16 cellular contexts compared by ENCODE assay signal in the genomic region with DNA sequence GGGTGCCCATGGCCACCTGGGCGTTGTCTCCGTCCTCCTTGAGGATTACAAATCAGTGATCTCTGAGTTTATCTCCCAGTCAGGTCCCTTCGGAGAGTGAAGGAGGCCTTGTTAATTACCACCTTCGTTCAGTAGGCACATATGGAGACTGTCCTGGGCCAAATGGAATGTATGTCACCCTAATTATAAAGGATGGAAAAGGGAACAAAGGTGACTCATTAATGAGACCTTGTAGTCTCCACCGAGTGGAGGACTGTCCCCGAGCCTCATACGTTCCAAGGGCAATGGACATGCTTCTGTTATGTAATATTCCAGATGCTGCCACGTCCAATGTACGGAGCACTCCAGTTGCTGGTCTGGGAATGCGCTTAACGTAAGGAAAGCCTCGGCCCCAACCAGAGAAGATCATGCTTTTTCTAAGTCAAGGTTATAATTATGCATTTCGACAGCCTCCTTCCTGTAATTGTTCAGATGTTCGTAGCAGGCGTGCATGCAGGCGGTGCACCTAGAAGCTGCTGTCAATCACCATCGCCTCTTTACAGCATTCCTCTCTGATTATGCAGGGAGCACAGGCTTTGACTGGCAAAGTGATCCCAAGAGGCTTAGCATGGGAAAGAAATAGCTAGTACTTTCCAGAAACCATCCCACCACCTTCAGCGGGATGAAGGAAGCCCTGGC. TPM values are rescaled to one million over a fixed set of nuclear protein-coding genes. Genes with fewer than 3 reads are reported as not detected.
A peak's percentile ranks its signal among the peaks of the same experiment; 100 is the strongest.
DNase-seq lines count a peak whose midpoint lies in the region; ATAC-seq and TF ChIP-seq lines count a peak whose summit lies in the region.
"Had no signal": no experiment of that assay in that cellular context is flagged by ENCODE, and none has a peak within 500 bp of the region (broad histone marks: within the 10 kb centered on the region; RNA-seq: fewer than 3 reads in every experiment).

No MANE protein-coding gene starts in this region.

- intact Hi-C loops in heart left ventricle (cut with DNase I), result no loop called here

- peaks cover 30% of the 10 kb centered on the region for H3K4me1 Mint-ChIP-seq in type B pancreatic cell (ENCODE audit: unreplicated experiment)
- peaks cover 13% of the 10 kb centered on the region for H3K4me1 Mint-ChIP-seq in stimulated activated naive CD8-positive, alpha-beta T cell treated with anti-CD3 and anti-CD28 coated beads, Interleukin-15, amount 100 ng/mL, for 72 hours

- H3K18ac ChIP-seq in neuronal stem cell (ENCODE audit: low read length), result peak overlapping the region; percentile 27

- H4K8ac ChIP-seq in neuronal stem cell (ENCODE audit: low read depth, low read length), result no peak overlapping the region

- DNase-seq in astrocyte of the hippocampus (ENCODE audit: low read depth, low spot score), result peak; percentile 41
- peak in 2 of 5 donors; percentile 41 to 54 for DNase-seq in heart left ventricle
- no peak for DNase-seq in neuronal stem cell (ENCODE audit: low spot score)
- DNase-seq in type B pancreatic cell (ENCODE audit: extremely low spot score, unreplicated experiment), result no peak
- no peak for DNase-seq in stimulated activated naive CD8-positive, alpha-beta T cell treated with anti-CD3 and anti-CD28 coated beads, Interleukin-15, amount 100 ng/mL, for 72 hours
- no peak for DNase-seq in Ammon's horn (ENCODE audit: low spot score)
- DNase-seq: activated CD4-positive, alpha-beta T cell treated with anti-CD3 and anti-CD28 coated beads for 48 hours; C1 segment of cervical spinal cord; colonic mucosa; EL; mesendoderm; NCI-H2081 treated with DMSO at 0.1 percent for 48 hours; tibial artery had no signal

- no peaks in the 10 kb centered on the region for H3K36me3 Mint-ChIP-seq in type B pancreatic cell
- H3K36me3 Mint-ChIP-seq: activated naive CD8-positive, alpha-beta T cell had no signal

- H2AK5ac ChIP-seq in neuronal stem cell (ENCODE audit: low read depth, low read length), result no peak overlapping the region

- TF ChIP-seq POLR2A in heart left ventricle (IDR thresholded peaks at IDR 0.05), result peak in 1 of 2 donors; percentile 29

- no peak overlapping the region for H2BK15ac ChIP-seq in neuronal stem cell (ENCODE audit: low read length)

- H3K4me1 ChIP-seq in heart left ventricle, result peaks cover 7 to 74% (median 51%) of the 10 kb centered on the region in 12 donors
- H3K4me1 ChIP-seq in neuronal stem cell (ENCODE audit: control insufficient read depth in 2 of 2, insufficient read depth in 1 of 2, low read depth in 1 of 2, low read length in 2 of 2), result peaks cover 9 to 16% of the 10 kb centered on the region in 2 donors
- H3K4me1 ChIP-seq: colonic mucosa had no signal

- peak overlapping the region; percentile 46 for H3K27ac Mint-ChIP-seq in type B pancreatic cell
- H3K27ac Mint-ChIP-seq in stimulated activated naive CD8-positive, alpha-beta T cell treated with anti-CD3 and anti-CD28 coated beads, Interleukin-15, amount 100 ng/mL, for 72 hours, result no peak overlapping the region
- H3K27ac Mint-ChIP-seq: activated naive CD8-positive, alpha-beta T cell had no signal

- ATAC-seq in heart left ventricle (peak; percentile 45 to 85 (median 46)), HG02970 (IDR thresholded peaks at IDR 0.05; ENCODE audit: low FRiP score, unreplicated experiment) (no peak), HG02885 (IDR thresholded peaks at IDR 0.05; ENCODE audit: poor library complexity, unreplicated experiment) (no peak)
- ATAC-seq in stimulated activated naive CD8-positive, alpha-beta T cell treated with anti-CD3 and anti-CD28 coated beads, Interleukin-15, amount 100 ng/mL, for 72 hours, result no peak

- H3K14ac ChIP-seq in neuronal stem cell (ENCODE audit: low read length), result no peak overlapping the region

- H2AFZ ChIP-seq in neuronal stem cell (ENCODE audit: low read length), result peak overlapping the region; percentile 8

- no peak overlapping the region for H3K4ac ChIP-seq in neuronal stem cell (ENCODE audit: low read length)

- no peaks in the 10 kb centered on the region for H3K9me3 Mint-ChIP-seq in type B pancreatic cell
- H3K9me3 Mint-ChIP-seq in stimulated activated naive CD8-positive, alpha-beta T cell treated with anti-CD3 and anti-CD28 coated beads, Interleukin-15, amount 100 ng/mL, for 72 hours, result no peaks in the 10 kb centered on the region

- H4K91ac ChIP-seq in neuronal stem cell (ENCODE audit: low read depth, low read length, poor library complexity), result no peak overlapping the region

- WGBS in heart left ventricle, 4 donors, result 59 to 61% (median 60%) methylated on average over 18 of the region's 18 CpGs
- no CpG with 5 or more reads among the region's 18 CpGs for WGBS in neuronal stem cell (ENCODE audit: extremely low coverage in 2 of 2, insufficient read length in 2 of 2, insufficient replicate concordance in 1 of 2), 2 donors

- no peak overlapping the region for H3K9ac ChIP-seq in neuronal stem cell (ENCODE audit: low read depth, low read length, poor library complexity)

- H3K27ac ChIP-seq in heart left ventricle (peak overlapping the region; percentile 71 to 93 (median 88)), neuronal stem cell (replicated peaks; ENCODE audit: low read length) (no peak overlapping the region)
- H3K27ac ChIP-seq: colonic mucosa, tibial artery had no signal

- H3K36me3 ChIP-seq in heart left ventricle (no peaks in the 10 kb centered on the region), neuronal stem cell (replicated peaks in 1 of 2; ENCODE audit: control insufficient read depth in 2 of 2, insufficient read depth in 2 of 2, low read length in 2 of 2) (no peaks in the 10 kb centered on the region)
- H3K36me3 ChIP-seq: colonic mucosa, tibial artery had no signal

- H2BK12ac ChIP-seq in neuronal stem cell (ENCODE audit: low read length), result no peak overlapping the region

- H3K27me3 ChIP-seq in heart left ventricle (no peaks in the 10 kb centered on the region), neuronal stem cell (ENCODE audit: control insufficient read depth in 3 of 3, insufficient read depth in 3 of 3, low read depth in 1 of 3, low read length in 3 of 3) (no peaks in the 10 kb centered on the region)
- H3K27me3 ChIP-seq: colonic mucosa, tibial artery had no signal

- no peak overlapping the region for H3K4me2 ChIP-seq in neuronal stem cell (ENCODE audit: insufficient read depth, low read length, poor library complexity, severe bottlenecking)

- no peak overlapping the region for H3K23ac ChIP-seq in neuronal stem cell (ENCODE audit: low read depth, low read length, poor library complexity)

- no peak overlapping the region for H2BK5ac ChIP-seq in neuronal stem cell (ENCODE audit: low read length)

- H3K9me3 ChIP-seq in heart left ventricle (no peaks in the 10 kb centered on the region), neuronal stem cell (replicated peaks in 1 of 2; ENCODE audit: control insufficient read depth in 2 of 2, insufficient read depth in 1 of 2, low read depth in 1 of 2, low read length in 2 of 2) (no peaks in the 10 kb centered on the region)
- H3K9me3 ChIP-seq: colonic mucosa, tibial artery had no signal

- H2BK120ac ChIP-seq in neuronal stem cell (ENCODE audit: low read depth, low read length), result no peak overlapping the region

- no peaks in the 10 kb centered on the region for H3K27me3 Mint-ChIP-seq in type B pancreatic cell
- H3K27me3 Mint-ChIP-seq in stimulated activated naive CD8-positive, alpha-beta T cell treated with anti-CD3 and anti-CD28 coated beads, Interleukin-15, amount 100 ng/mL, for 72 hours, result no peaks in the 10 kb centered on the region
- H3K27me3 Mint-ChIP-seq: activated naive CD8-positive, alpha-beta T cell had no signal

- TF ChIP-seq CTCF in heart left ventricle (IDR thresholded peaks at IDR 0.05), result no peak
- no peak for TF ChIP-seq CTCF in type B pancreatic cell (conservative IDR thresholded peaks at IDR 0.05)

- H3K4me3 Mint-ChIP-seq in type B pancreatic cell, result no peak overlapping the region
- no peak overlapping the region for H3K4me3 Mint-ChIP-seq in stimulated activated naive CD8-positive, alpha-beta T cell treated with anti-CD3 and anti-CD28 coated beads, Interleukin-15, amount 100 ng/mL, for 72 hours
- H3K4me3 Mint-ChIP-seq: activated naive CD8-positive, alpha-beta T cell had no signal

- H3K79me1 ChIP-seq in neuronal stem cell (ENCODE audit: low read depth, low read length), result no peaks in the 10 kb centered on the region

- no peak overlapping the region for H3K4me3 ChIP-seq in heart left ventricle
- no peak overlapping the region for H3K4me3 ChIP-seq in neuronal stem cell (ENCODE audit: low read length in 2 of 2)
- H3K4me3 ChIP-seq: colonic mucosa, tibial artery had no signal

RNA-seq across cellular contexts. Expression of gene SEC14L1, which starts 22.4 kb away (rescaled TPM):
- total RNA-seq in heart left ventricle, result 100 to 1,000 TPM in 1 of 9 donors, 10 to 100 TPM in 8; 43.6 to 116 (median 53.7) TPM
- 10 to 100 TPM; 26.6 to 69.5 TPM for polyA plus RNA-seq in heart left ventricle
- 103 TPM for polyA plus RNA-seq in neuronal stem cell (2013, experiment 1 of 2)
- 106 TPM for polyA plus RNA-seq in neuronal stem cell (2013, experiment 2 of 2)
- total RNA-seq in type B pancreatic cell (ENCODE audit: low replicate concordance), result 42.3 and 74.9 TPM in 2 replicates

Comparison
In these comparisons a context has a peak if more than half of its experiments do, and no peak if none do; other contexts are left out.
1. ATAC-seq: peak in heart left ventricle (4 of 4); none in stimulated activated naive CD8-positive, alpha-beta T cell treated with anti-CD3 and anti-CD28 coated beads, Interleukin-15, amount 100 ng/mL, for 72 hours (single experiment), HG02970 (single experiment) and HG02885 (single experiment).